ENCODE assay signal across 9 cellular contexts in the genomic region with DNA sequence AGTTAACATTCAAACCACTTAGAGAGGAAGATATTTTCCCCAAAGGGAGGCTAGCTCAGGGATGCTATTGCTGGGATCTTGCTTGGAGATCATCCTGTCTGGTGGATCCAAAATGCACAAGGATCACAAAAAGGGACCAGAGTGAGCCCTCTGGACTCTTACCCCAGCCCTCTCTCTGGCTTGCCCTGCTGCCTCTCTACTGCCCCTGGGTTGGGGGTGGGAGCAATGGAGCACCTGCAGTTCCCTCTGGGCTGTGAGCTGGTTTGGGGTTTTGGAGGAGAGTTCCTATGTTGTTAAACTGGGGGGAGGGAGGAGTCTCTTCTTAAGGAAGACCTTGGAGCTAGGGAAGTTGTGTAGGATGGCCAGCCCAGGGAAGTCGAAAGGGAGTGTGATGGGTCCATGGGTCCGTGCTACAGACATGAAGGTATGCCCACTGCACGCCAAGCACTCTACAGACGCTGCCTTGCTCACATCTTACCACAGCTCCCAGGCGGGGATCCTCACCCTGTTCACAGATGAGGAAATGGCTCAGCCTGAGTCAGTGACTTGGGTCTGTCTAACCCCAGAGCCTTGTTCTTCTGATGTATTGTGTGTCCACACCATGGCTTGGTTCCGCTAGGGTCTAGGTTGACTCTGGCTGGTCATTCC. TPM values are rescaled to one million over a fixed set of nuclear protein-coding genes. Genes with fewer than 3 reads are reported as not detected.
DNase-seq lines count a peak whose midpoint lies in the region; ATAC-seq and TF ChIP-seq lines count a peak whose summit lies in the region.
"Had no signal": no experiment of that assay in that cellular context is flagged by ENCODE, and none has a peak within 500 bp of the region (broad histone marks: within the 10 kb centered on the region; RNA-seq: fewer than 3 reads in every experiment).

No MANE protein-coding gene starts in this region.

- DNase-seq in activated gamma-delta T cell treated with Interleukin-2 at 50 U/mL for 16 hours (peak; percentile 57), activated gamma-delta T cell (lab: John Stamatoyannopoulos, UW) (no peak), natural killer cell (no peak), upper lobe of right lung (no peak), left lobe of liver (ENCODE audit: low spot score) (no peak), putamen (ENCODE audit: low spot score) (no peak), NCI-H526 (lab: John Stamatoyannopoulos, UW) (no peak)
- DNase-seq in activated naive CD8-positive, alpha-beta T cell treated with anti-CD3 and anti-CD28 coated beads for 36 hours = peak; percentile 71

- H3K36me3 Mint-ChIP-seq in activated naive CD8-positive, alpha-beta T cell treated with anti-CD3 and anti-CD28 coated beads for 36 hours = peaks cover 64% of the 10 kb centered on the region
- peaks cover 8% of the 10 kb centered on the region for H3K36me3 Mint-ChIP-seq in natural killer cell

- H3K4me3 ChIP-seq in upper lobe of right lung = peak overlapping the region; percentile 73
- H3K4me3 ChIP-seq: prostate gland had no signal

- H3K36me3 ChIP-seq in upper lobe of right lung = peaks cover 42% of the 10 kb centered on the region
- H3K36me3 ChIP-seq: prostate gland had no signal

- peak in 1 of 3 donors; percentile 5 for ATAC-seq in natural killer cell
- no peak for ATAC-seq in upper lobe of right lung
- no peak for ATAC-seq in left lobe of liver

- no peaks in the 10 kb centered on the region for H3K9me3 ChIP-seq in upper lobe of right lung
- H3K9me3 ChIP-seq: prostate gland had no signal

- peaks cover 74% of the 10 kb centered on the region for H3K4me1 Mint-ChIP-seq in activated naive CD8-positive, alpha-beta T cell treated with anti-CD3 and anti-CD28 coated beads for 36 hours
- H3K4me1 Mint-ChIP-seq in natural killer cell = peaks cover 75 to 82% of the 10 kb centered on the region in 2 donors

- intact Hi-C loops in natural killer cell (cut with micrococcal nuclease) (no loop called here), upper lobe of right lung (cut with DNase I) (loop anchor here (10.0 kb wide), 1 partner anchor 130 kb away; no protein-coding TSS in a partner anchor)

- peaks cover 6% of the 10 kb centered on the region for H3K9me3 Mint-ChIP-seq in activated naive CD8-positive, alpha-beta T cell treated with anti-CD3 and anti-CD28 coated beads for 36 hours
- no peaks in the 10 kb centered on the region for H3K9me3 Mint-ChIP-seq in natural killer cell

- TF ChIP-seq CTCF in natural killer cell (IDR thresholded peaks at IDR 0.05) = no peak
- TF ChIP-seq CTCF in upper lobe of right lung (IDR thresholded peaks at IDR 0.05) = no peak

- H3K27ac ChIP-seq in upper lobe of right lung = peak overlapping the region; percentile 87
- H3K27ac ChIP-seq: prostate gland had no signal

- H3K27me3 ChIP-seq in upper lobe of right lung = no peaks in the 10 kb centered on the region

- H3K4me3 Mint-ChIP-seq in activated naive CD8-positive, alpha-beta T cell treated with anti-CD3 and anti-CD28 coated beads for 36 hours = peak overlapping the region; percentile 80
- peak overlapping the region; percentile 94 for H3K4me3 Mint-ChIP-seq in natural killer cell

- H3K27ac Mint-ChIP-seq in activated naive CD8-positive, alpha-beta T cell treated with anti-CD3 and anti-CD28 coated beads for 36 hours = peak overlapping the region; percentile 94
- peak overlapping the region; percentile 85 to 93 for H3K27ac Mint-ChIP-seq in natural killer cell

- peaks cover 47% of the 10 kb centered on the region for H3K4me1 ChIP-seq in upper lobe of right lung
- H3K4me1 ChIP-seq: prostate gland had no signal

- H3K27me3 Mint-ChIP-seq in activated naive CD8-positive, alpha-beta T cell treated with anti-CD3 and anti-CD28 coated beads for 36 hours = no peaks in the 10 kb centered on the region
- no peaks in the 10 kb centered on the region for H3K27me3 Mint-ChIP-seq in natural killer cell (ENCODE audit: low read depth in 2 of 2)

RNA-seq across cellular contexts. Expression of a gene that starts 3.8 kb away (rescaled TPM):
- 10 to 100 TPM; 85.0 to 89.2 TPM for total RNA-seq in activated naive CD8-positive, alpha-beta T cell treated with anti-CD3 and anti-CD28 coated beads for 36 hours
- total RNA-seq in natural killer cell (100 to 1,000 TPM; 157 to 197 (median 158) TPM), upper lobe of right lung (272 TPM), left lobe of liver (7.6 TPM)

Comparison
In these comparisons a context has a peak if more than half of its experiments do, and no peak if none do; other contexts are left out.
1. DNase-seq: peak in activated gamma-delta T cell treated with Interleukin-2 at 50 U/mL for 16 hours (single experiment) and activated naive CD8-positive, alpha-beta T cell treated with anti-CD3 and anti-CD28 coated beads for 36 hours (single experiment); none in activated gamma-delta T cell (single experiment), natural killer cell (single experiment), upper lobe of right lung (single experiment), left lobe of liver (single experiment), putamen (single experiment) and NCI-H526 (0 of 2).